9 cellular contexts compared by ENCODE assay signal in genomic region chr9:131432597-131433301, GRCh38. TPM values are rescaled to one million over a fixed set of nuclear protein-coding genes. Genes with fewer than 3 reads are reported as not detected.
DNase-seq lines count a peak whose midpoint lies in the region; ATAC-seq and TF ChIP-seq lines count a peak whose summit lies in the region.
"Had no signal": no experiment of that assay in that cellular context is flagged by ENCODE, and none has a peak within 500 bp of the region (broad histone marks: within the 10 kb centered on the region; RNA-seq: fewer than 3 reads in every experiment).

No MANE protein-coding gene starts in this region.

- H3K4me1 Mint-ChIP-seq in osteocyte (ENCODE audit: unreplicated experiment), result peaks cover 55% of the 10 kb centered on the region

- H3K9me3 ChIP-seq in fibroblast of lung (ENCODE audit: control insufficient read depth, insufficient read depth, low read depth, low read length), result no peaks in the 10 kb centered on the region

- H3K9ac ChIP-seq in fibroblast of lung (ENCODE audit: insufficient read depth, low read length), result no peak overlapping the region

- H3K27ac Mint-ChIP-seq in osteocyte (ENCODE audit: unreplicated experiment), result peak overlapping the region; percentile 82

- TF ChIP-seq CTCF in fibroblast of lung (conservative IDR thresholded peaks at IDR 0.05 in 1 of 2, IDR thresholded peaks at IDR 0.05 in 1 of 2; ENCODE audit: low read depth in 1 of 2, low read length in 2 of 2) (no peak), osteocyte (IDR thresholded peaks at IDR 0.05) (no peak)

- H3K4me2 ChIP-seq in fibroblast of lung (ENCODE audit: extremely low read depth, insufficient read depth, low read length), result peak overlapping the region; percentile 32

- peaks cover 9% of the 10 kb centered on the region for H3K36me3 ChIP-seq in fibroblast of lung (ENCODE audit: control insufficient read depth, insufficient read depth, low read length)

- no peak overlapping the region for H3K4me3 Mint-ChIP-seq in osteocyte (ENCODE audit: unreplicated experiment)

- H4K20me1 ChIP-seq in fibroblast of lung (ENCODE audit: control insufficient read depth, extremely low read depth, insufficient read depth, low read length), result no peaks in the 10 kb centered on the region

- H2AFZ ChIP-seq in fibroblast of lung (ENCODE audit: low read length), result no peak overlapping the region

- ATAC-seq in SK-N-SH treated with all-trans-retinoic acid at 6 μM for 48 hours, result peak; percentile 81
- no peak for ATAC-seq in GM19467 (IDR thresholded peaks at IDR 0.05; ENCODE audit: unreplicated experiment)
- ATAC-seq in GM21360 (IDR thresholded peaks at IDR 0.05; ENCODE audit: unreplicated experiment), result no peak
- ATAC-seq: left colon had no signal

- DNase-seq in ELR (ENCODE audit: low read depth), result peak; percentile 90
- peak; percentile 93 for DNase-seq in fibroblast of lung (ENCODE audit: low read depth in 2 of 2)
- no peak for DNase-seq in osteocyte (ENCODE audit: extremely low spot score, unreplicated experiment)
- no peak for DNase-seq in GDM1 (lab: John Stamatoyannopoulos, UW)
- no peak for DNase-seq in NCI-H2107 treated with DMSO at 0.1 percent for 48 hours (lab: John Stamatoyannopoulos, UW; ENCODE audit: unreplicated experiment)
- DNase-seq: left colon had no signal

- peaks cover 35% of the 10 kb centered on the region for H3K36me3 Mint-ChIP-seq in osteocyte (ENCODE audit: unreplicated experiment)

- H3K27me3 ChIP-seq in fibroblast of lung (ENCODE audit: control insufficient read depth, insufficient read depth, low read length), result no peaks in the 10 kb centered on the region

- H3K4me3 ChIP-seq in fibroblast of lung (replicated peaks in 1 of 4; ENCODE audit: control extremely low read depth in 1 of 4, insufficient read depth in 1 of 4, low read depth in 3 of 4, low read length in 4 of 4), result no peak overlapping the region

- no peaks in the 10 kb centered on the region for H3K9me3 Mint-ChIP-seq in osteocyte (ENCODE audit: unreplicated experiment)

- peak overlapping the region; percentile 78 for H3K27ac ChIP-seq in fibroblast of lung (ENCODE audit: insufficient read depth, low read length)

- H3K4me1 ChIP-seq in fibroblast of lung (ENCODE audit: control insufficient read depth, extremely low read depth, insufficient read depth, low read length), result peaks cover 29% of the 10 kb centered on the region

- H3K27me3 Mint-ChIP-seq in osteocyte (ENCODE audit: unreplicated experiment), result no peaks in the 10 kb centered on the region

- peaks cover 53% of the 10 kb centered on the region for H3K79me2 ChIP-seq in fibroblast of lung (ENCODE audit: control insufficient read depth, insufficient read depth, low read length)

TF ChIP-seq in SK-N-SH treated with all-trans-retinoic acid at 6 μM for 48 hours, 23 proteins besides CTCF, POLR2A, EP300 and RAD21:
- TF ChIP-seq ZC3H10 (CRISPR knock-in tag; IDR thresholded peaks at IDR 0.05) (no peak), OSR1 (CRISPR knock-in tag; IDR thresholded peaks at IDR 0.05) (no peak), ZNF70 (CRISPR knock-in tag; IDR thresholded peaks at IDR 0.05) (no peak), GLIS3 (CRISPR knock-in tag; IDR thresholded peaks at IDR 0.05) (no peak), ESRRG (CRISPR knock-in tag; IDR thresholded peaks at IDR 0.05) (no peak), CSDC2 (CRISPR knock-in tag; IDR thresholded peaks at IDR 0.05) (no peak), TOX (CRISPR knock-in tag; IDR thresholded peaks at IDR 0.05; ENCODE audit: borderline replicate concordance) (no peak), ARNTL (CRISPR knock-in tag; IDR thresholded peaks at IDR 0.05; ENCODE audit: borderline replicate concordance, low read depth) (no peak), ZFP3 (CRISPR knock-in tag; IDR thresholded peaks at IDR 0.05) (no peak), ISL1 (CRISPR knock-in tag; IDR thresholded peaks at IDR 0.05) (no peak), POU6F1 (CRISPR knock-in tag; IDR thresholded peaks at IDR 0.05; ENCODE audit: borderline replicate concordance, low read depth) (no peak), BACH2 (CRISPR knock-in tag; IDR thresholded peaks at IDR 0.05; ENCODE audit: borderline replicate concordance) (no peak), ZFP30 (CRISPR knock-in tag; IDR thresholded peaks at IDR 0.05) (no peak)
- TF ChIP-seq, protein P1, sequence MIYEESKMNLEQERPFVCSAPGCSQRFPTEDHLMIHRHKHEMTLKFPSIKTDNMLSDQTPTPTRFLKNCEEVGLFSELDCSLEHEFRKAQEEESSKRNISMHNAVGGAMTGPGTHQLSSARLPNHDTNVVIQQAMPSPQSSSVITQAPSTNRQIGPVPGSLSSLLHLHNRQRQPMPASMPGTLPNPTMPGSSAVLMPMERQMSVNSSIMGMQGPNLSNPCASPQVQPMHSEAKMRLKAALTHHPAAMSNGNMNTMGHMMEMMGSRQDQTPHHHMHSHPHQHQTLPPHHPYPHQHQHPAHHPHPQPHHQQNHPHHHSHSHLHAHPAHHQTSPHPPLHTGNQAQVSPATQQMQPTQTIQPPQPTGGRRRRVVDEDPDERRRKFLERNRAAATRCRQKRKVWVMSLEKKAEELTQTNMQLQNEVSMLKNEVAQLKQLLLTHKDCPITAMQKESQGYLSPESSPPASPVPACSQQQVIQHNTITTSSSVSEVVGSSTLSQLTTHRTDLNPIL (CRISPR knock-in tag; IDR thresholded peaks at IDR 0.05; ENCODE audit: low read depth), result no peak
- TF ChIP-seq, protein P2, sequence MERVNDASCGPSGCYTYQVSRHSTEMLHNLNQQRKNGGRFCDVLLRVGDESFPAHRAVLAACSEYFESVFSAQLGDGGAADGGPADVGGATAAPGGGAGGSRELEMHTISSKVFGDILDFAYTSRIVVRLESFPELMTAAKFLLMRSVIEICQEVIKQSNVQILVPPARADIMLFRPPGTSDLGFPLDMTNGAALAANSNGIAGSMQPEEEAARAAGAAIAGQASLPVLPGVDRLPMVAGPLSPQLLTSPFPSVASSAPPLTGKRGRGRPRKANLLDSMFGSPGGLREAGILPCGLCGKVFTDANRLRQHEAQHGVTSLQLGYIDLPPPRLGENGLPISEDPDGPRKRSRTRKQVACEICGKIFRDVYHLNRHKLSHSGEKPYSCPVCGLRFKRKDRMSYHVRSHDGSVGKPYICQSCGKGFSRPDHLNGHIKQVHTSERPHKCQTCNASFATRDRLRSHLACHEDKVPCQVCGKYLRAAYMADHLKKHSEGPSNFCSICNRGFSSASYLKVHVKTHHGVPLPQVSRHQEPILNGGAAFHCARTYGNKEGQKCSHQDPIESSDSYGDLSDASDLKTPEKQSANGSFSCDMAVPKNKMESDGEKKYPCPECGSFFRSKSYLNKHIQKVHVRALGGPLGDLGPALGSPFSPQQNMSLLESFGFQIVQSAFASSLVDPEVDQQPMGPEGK (CRISPR knock-in tag; IDR thresholded peaks at IDR 0.05; ENCODE audit: borderline replicate concordance), result no peak

RNA-seq across cellular contexts. Expression of gene PRRC2B, which starts 38.9 kb away (rescaled TPM):
- total RNA-seq in fibroblast of lung (51.4 and 66.4 TPM in 2 replicates), osteocyte (285 and 290 TPM in 2 replicates)
- polyA plus RNA-seq in fibroblast of lung, result 29.7 and 29.9 TPM in 2 replicates
- 47.1 and 74.6 TPM in 2 replicates for polyA plus RNA-seq in fibroblast of lung (2012)
- 120 and 241 TPM in 2 replicates for polyA minus RNA-seq in fibroblast of lung (ENCODE audit: low replicate concordance)

Comparison
In these comparisons a context has a peak if more than half of its experiments do, and no peak if none do; other contexts are left out.
1. DNase-seq: peak in ELR (single experiment) and fibroblast of lung (2 of 2); none in osteocyte (single experiment), GDM1 (single experiment) and NCI-H2107 treated with DMSO at 0.1 percent for 48 hours (single experiment).